28 cellular contexts compared by ENCODE assay signal in genomic region chr6:48369100-48369499, GRCh38.
"Had no signal": no experiment of that assay in that cellular context is flagged by ENCODE, and none has a peak within 500 bp of the region (broad histone marks: within the 10 kb centered on the region; RNA-seq: fewer than 3 reads in every experiment).

No MANE protein-coding gene starts in this region.

- H3K27ac ChIP-seq: colonic mucosa, coronary artery, dorsolateral prefrontal cortex, epithelial cell of prostate, esophagus muscularis mucosa, esophagus squamous epithelium, foreskin keratinocyte, gastrocnemius medialis, gastroesophageal sphincter, heart left ventricle, heart right ventricle had no signal

- H3K9me3 ChIP-seq: colonic mucosa, esophagus muscularis mucosa, esophagus squamous epithelium, gastrocnemius medialis, gastroesophageal sphincter had no signal

- H3K4me3 ChIP-seq: colonic mucosa, coronary artery, dorsolateral prefrontal cortex, esophagus muscularis mucosa, esophagus squamous epithelium, gastrocnemius medialis, gastroesophageal sphincter, heart left ventricle, heart right ventricle had no signal

- H3K27me3 ChIP-seq: colonic mucosa, dorsolateral prefrontal cortex, esophagus muscularis mucosa, esophagus squamous epithelium, foreskin keratinocyte, gastrocnemius medialis, gastroesophageal sphincter, heart left ventricle, heart right ventricle had no signal

- ATAC-seq: effector memory CD8-positive, alpha-beta T cell; esophagus mucosa; foreskin keratinocyte; gastrocnemius medialis; gastroesophageal sphincter; heart left ventricle; heart right ventricle had no signal

- H3K36me3 ChIP-seq: colonic mucosa, esophagus muscularis mucosa, esophagus squamous epithelium, gastrocnemius medialis, gastroesophageal sphincter, heart left ventricle, heart right ventricle had no signal

- DNase-seq: colonic mucosa; cortex of kidney; dermis blood vessel endothelial cell; dorsolateral prefrontal cortex; effector CD4-positive, alpha-beta T cell; effector CD8-positive, alpha-beta T cell; effector memory CD4-positive, alpha-beta T cell; effector memory CD8-positive, alpha-beta T cell; endodermal cell; erythroblast; esophagus squamous epithelium; foreskin fibroblast; foreskin keratinocyte; foreskin melanocyte; gastrocnemius medialis; glutamatergic neuron; head of caudate nucleus; heart left ventricle; heart right ventricle had no signal

- FAIRE-seq: colon, endometrium, endothelial cell of umbilical vein, frontal cortex had no signal

- H3K4me1 ChIP-seq: colonic mucosa, esophagus muscularis mucosa, esophagus squamous epithelium, foreskin keratinocyte, gastrocnemius medialis, gastroesophageal sphincter, heart left ventricle, heart right ventricle had no signal
